In the genomic region with DNA sequence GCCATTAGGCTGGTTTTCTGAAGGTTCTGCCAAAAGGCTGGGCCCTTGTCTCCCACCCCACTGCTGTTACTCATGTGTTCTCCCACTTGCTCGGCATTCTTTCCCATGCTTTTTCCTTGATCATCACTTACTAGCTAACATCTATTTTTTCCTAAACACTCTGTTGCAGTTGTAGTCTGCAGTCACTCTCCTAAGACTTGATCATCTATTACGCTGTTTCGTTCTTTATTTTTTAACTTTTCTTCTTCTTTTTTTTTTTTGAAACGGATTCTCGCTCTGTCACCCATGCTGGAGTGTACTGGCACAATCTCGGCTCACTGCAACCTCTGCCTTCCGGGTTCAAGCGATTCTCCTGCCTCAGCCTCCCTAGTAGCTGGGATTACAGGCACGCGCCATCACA, we compare ENCODE assay signal across 21 cellular contexts.
"Had no signal": no experiment of that assay in that cellular context is flagged by ENCODE, and none has a peak within 500 bp of the region (broad histone marks: within the 10 kb centered on the region; RNA-seq: fewer than 3 reads in every experiment).

No MANE protein-coding gene starts in this region.

- H3K27ac Mint-ChIP-seq: activated B cell treated with CpG ODN at 0.5 μM for 24 hours; activated CD4-positive, alpha-beta memory T cell treated with anti-CD3 and anti-CD28 coated beads for 36 hours; activated CD4-positive, alpha-beta T cell treated with anti-CD3 and anti-CD28 coated beads, Interleukin-2, amount 10 ng/mL, durations not matched to agents 7 days and 5 days; activated naive CD4-positive, alpha-beta T cell treated with anti-CD3 and anti-CD28 coated beads for 36 hours; activated naive CD8-positive, alpha-beta T cell; activated T-helper 17 cell treated with anti-CD3 and anti-CD28 coated beads, Interleukin-2, amount 50 U/mL, for 72 hours; T-helper 1 cell treated with Interleukin-12 subunit alpha and Interleukin-12 subunit beta and Interleukin-4 antibody, amounts not matched to agents 30 μg/mL and 1 μg/mL, for 36 hours had no signal

- H3K4me3 Mint-ChIP-seq: activated B cell treated with CpG ODN at 0.5 μM for 24 hours; activated CD4-positive, alpha-beta memory T cell treated with anti-CD3 and anti-CD28 coated beads for 36 hours; activated CD4-positive, alpha-beta T cell treated with anti-CD3 and anti-CD28 coated beads, Interleukin-2, amount 10 ng/mL, durations not matched to agents 7 days and 5 days; activated naive CD4-positive, alpha-beta T cell treated with anti-CD3 and anti-CD28 coated beads for 36 hours; activated naive CD8-positive, alpha-beta T cell; activated T-helper 17 cell treated with anti-CD3 and anti-CD28 coated beads, Interleukin-2, amount 50 U/mL, for 72 hours; T-helper 1 cell treated with Interleukin-12 subunit alpha and Interleukin-12 subunit beta and Interleukin-4 antibody, amounts not matched to agents 30 μg/mL and 1 μg/mL, for 36 hours had no signal

- H3K4me1 Mint-ChIP-seq: activated B cell treated with CpG ODN at 0.5 μM for 24 hours; activated T-helper 17 cell treated with anti-CD3 and anti-CD28 coated beads, Interleukin-2, amount 50 U/mL, for 72 hours had no signal

- DNase-seq: activated B cell treated with CpG ODN at 0.5 μM for 24 hours; activated CD4-positive, alpha-beta memory T cell treated with anti-CD3 and anti-CD28 coated beads for 36 hours; activated CD4-positive, alpha-beta T cell treated with anti-CD3 and anti-CD28 coated beads, Interleukin-2, amount 10 ng/mL, durations not matched to agents 7 days and 5 days; activated gamma-delta T cell; activated naive CD4-positive, alpha-beta T cell treated with anti-CD3 and anti-CD28 coated beads for 36 hours; activated T-cell treated with anti-CD3 and anti-CD28 coated beads for 4 hours; activated T-cell treated with anti-CD3 and anti-CD28 coated beads, Interleukin-2, amount 50 U/mL, for 48 hours; amygdala; cerebellar nuclear complex; MM.1S; NCI-H1105 treated with DMSO at 0.1 percent for 48 hours; NCI-H1436 treated with DMSO at 0.1 percent for 48 hours; NCI-H187; NCI-H2081; NCI-H510A treated with DMSO at 0.1 percent for 48 hours; PC-3; SHP77 treated with DMSO at 0.1 percent for 48 hours; T-helper 9 cell had no signal

- H3K27me3 Mint-ChIP-seq: activated B cell treated with CpG ODN at 0.5 μM for 24 hours; activated CD4-positive, alpha-beta memory T cell treated with anti-CD3 and anti-CD28 coated beads for 36 hours; activated CD4-positive, alpha-beta T cell treated with anti-CD3 and anti-CD28 coated beads, Interleukin-2, amount 10 ng/mL, durations not matched to agents 7 days and 5 days; activated naive CD8-positive, alpha-beta T cell; activated T-helper 17 cell treated with anti-CD3 and anti-CD28 coated beads, Interleukin-2, amount 50 U/mL, for 72 hours had no signal

- H3K9me3 Mint-ChIP-seq: activated T-helper 17 cell treated with anti-CD3 and anti-CD28 coated beads, Interleukin-2, amount 50 U/mL, for 72 hours had no signal

- ATAC-seq: activated T-helper 17 cell treated with anti-CD3 and anti-CD28 coated beads, Interleukin-2, amount 50 U/mL, for 72 hours; PC-3 had no signal
